8 cellular contexts compared by ENCODE assay signal in genomic region chr15:75904241-75904631, GRCh38. TPM values are rescaled to one million over a fixed set of nuclear protein-coding genes. Genes with fewer than 3 reads are reported as not detected.
DNase-seq lines count a peak whose midpoint lies in the region; ATAC-seq lines count a peak whose summit lies in the region.

No MANE protein-coding gene starts in this region.

- H3K36me3 ChIP-seq in neuronal stem cell (replicated peaks in 1 of 2; ENCODE audit: control insufficient read depth in 2 of 2, insufficient read depth in 2 of 2, low read length in 2 of 2), result peaks cover 7 to 70% of the 10 kb centered on the region in 2 donors

- H2BK5ac ChIP-seq in neuronal stem cell (ENCODE audit: low read length), result peak overlapping the region; percentile 94

- peak overlapping the region; percentile 73 for H3K4me2 ChIP-seq in neuronal stem cell (ENCODE audit: insufficient read depth, low read length, poor library complexity, severe bottlenecking)

- peak; percentile 19 for ATAC-seq in HG02759 (IDR thresholded peaks at IDR 0.05; ENCODE audit: unreplicated experiment)
- ATAC-seq in activated T-cell treated with anti-CD3 and anti-CD28 coated beads, Interleukin-2, amount 50 U/mL, for 72 hours (replicated peaks in 1 of 2), result peak; percentile 46 to 48

- H2AFZ ChIP-seq in neuronal stem cell (ENCODE audit: low read length), result peak overlapping the region; percentile 97

- H2BK12ac ChIP-seq in neuronal stem cell (ENCODE audit: low read length), result no peak overlapping the region

- peak overlapping the region; percentile 77 for H3K27ac ChIP-seq in neuronal stem cell (replicated peaks; ENCODE audit: low read length)

- H3K27me3 Mint-ChIP-seq in activated T-cell treated with anti-CD3 and anti-CD28 coated beads, Interleukin-2, amount 50 U/mL, for 72 hours (ENCODE audit: low read depth), result no peaks in the 10 kb centered on the region

- no CpG with 5 or more reads among the region's 28 CpGs for WGBS in neuronal stem cell (ENCODE audit: extremely low coverage in 2 of 2, insufficient read length in 2 of 2, insufficient replicate concordance in 1 of 2), 2 donors

- no peak overlapping the region for H4K91ac ChIP-seq in neuronal stem cell (ENCODE audit: low read depth, low read length, poor library complexity)

- peak overlapping the region; percentile 90 to 97 for H3K4me3 ChIP-seq in neuronal stem cell (ENCODE audit: low read length in 2 of 2)

- H3K4me1 ChIP-seq in neuronal stem cell (ENCODE audit: control insufficient read depth in 2 of 2, insufficient read depth in 1 of 2, low read depth in 1 of 2, low read length in 2 of 2), result peaks cover 3 to 10% of the 10 kb centered on the region in 2 donors

- peak overlapping the region; percentile 42 for H2AK5ac ChIP-seq in neuronal stem cell (ENCODE audit: low read depth, low read length)

- H3K9ac ChIP-seq in neuronal stem cell (ENCODE audit: low read depth, low read length, poor library complexity), result peak overlapping the region; percentile 100

- H3K14ac ChIP-seq in neuronal stem cell (ENCODE audit: low read length), result no peak overlapping the region

- no peak overlapping the region for H2BK120ac ChIP-seq in neuronal stem cell (ENCODE audit: low read depth, low read length)

- H3K36me3 Mint-ChIP-seq in activated T-cell treated with anti-CD3 and anti-CD28 coated beads, Interleukin-2, amount 50 U/mL, for 72 hours (ENCODE audit: insufficient read depth in 2 of 2), result peaks cover 5 to 11% of the 10 kb centered on the region in 2 donors

- H3K79me1 ChIP-seq in neuronal stem cell (ENCODE audit: low read depth, low read length), result peaks cover 2% of the 10 kb centered on the region

- H4K8ac ChIP-seq in neuronal stem cell (ENCODE audit: low read depth, low read length), result no peak overlapping the region

- H3K9me3 Mint-ChIP-seq in activated T-cell treated with anti-CD3 and anti-CD28 coated beads, Interleukin-2, amount 50 U/mL, for 72 hours, result no peaks in the 10 kb centered on the region

- H3K9me3 ChIP-seq in neuronal stem cell (replicated peaks in 1 of 2; ENCODE audit: control insufficient read depth in 2 of 2, insufficient read depth in 1 of 2, low read depth in 1 of 2, low read length in 2 of 2), result peaks cover 0 to 3% of the 10 kb centered on the region in 2 donors

- H3K27ac Mint-ChIP-seq in activated T-cell treated with anti-CD3 and anti-CD28 coated beads, Interleukin-2, amount 50 U/mL, for 72 hours, result peak overlapping the region; percentile 92

- H3K23ac ChIP-seq in neuronal stem cell (ENCODE audit: low read depth, low read length, poor library complexity), result peak overlapping the region; percentile 95

- DNase-seq in NCI-H2081 (lab: John Stamatoyannopoulos, UW) (peak; percentile 17 to 63), NCI-H2081 treated with DMSO at 0.1 percent for 48 hours (lab: John Stamatoyannopoulos, UW) (no peak), NCI-H1417 treated with DMSO at 0.1 percent for 48 hours (lab: John Stamatoyannopoulos, UW) (peak; percentile 24), germinal center (ENCODE audit: low spot score) (peak; percentile 47), neuronal stem cell (ENCODE audit: low spot score) (peak; percentile 32)
- DNase-seq in activated T-cell treated with anti-CD3 and anti-CD28 coated beads, Interleukin-2, amount 50 U/mL, for 72 hours, result peak; percentile 44 to 46
- no peak for DNase-seq in effector CD8-positive, alpha-beta T cell (lab: John Stamatoyannopoulos, UW)

- no peaks in the 10 kb centered on the region for H3K27me3 ChIP-seq in neuronal stem cell (ENCODE audit: control insufficient read depth in 3 of 3, insufficient read depth in 3 of 3, low read depth in 1 of 3, low read length in 3 of 3)

- H3K4me3 Mint-ChIP-seq in activated T-cell treated with anti-CD3 and anti-CD28 coated beads, Interleukin-2, amount 50 U/mL, for 72 hours, result peak overlapping the region; percentile 93 to 99

- peak overlapping the region; percentile 100 for H3K18ac ChIP-seq in neuronal stem cell (ENCODE audit: low read length)

- peaks cover 54% of the 10 kb centered on the region for H3K4me1 Mint-ChIP-seq in activated T-cell treated with anti-CD3 and anti-CD28 coated beads, Interleukin-2, amount 50 U/mL, for 72 hours (ENCODE audit: low read depth)

- H2BK15ac ChIP-seq in neuronal stem cell (ENCODE audit: low read length), result peak overlapping the region; percentile 21

- H3K4ac ChIP-seq in neuronal stem cell (ENCODE audit: low read length), result no peak overlapping the region

RNA-seq across cellular contexts. Expression of gene FBXO22, which starts 0.6 kb away (rescaled TPM):
- 10 to 100 TPM; 44.6 to 45.8 TPM for total RNA-seq in activated T-cell treated with anti-CD3 and anti-CD28 coated beads, Interleukin-2, amount 50 U/mL, for 72 hours
- 43.3 TPM for polyA plus RNA-seq in neuronal stem cell (2013, experiment 1 of 2)
- 42.6 TPM for polyA plus RNA-seq in neuronal stem cell (2013, experiment 2 of 2)

Comparison
In these comparisons a context has a peak if more than half of its experiments do, and no peak if none do; other contexts are left out.
1. DNase-seq: peak in NCI-H2081 (2 of 2), NCI-H1417 treated with DMSO at 0.1 percent for 48 hours (single experiment), activated T-cell treated with anti-CD3 and anti-CD28 coated beads, Interleukin-2, amount 50 U/mL, for 72 hours (2 of 2), germinal center (single experiment) and neuronal stem cell (single experiment); none in NCI-H2081 treated with DMSO at 0.1 percent for 48 hours (single experiment) and effector CD8-positive, alpha-beta T cell (single experiment).